18 cellular contexts compared by ENCODE assay signal in the genomic region with DNA sequence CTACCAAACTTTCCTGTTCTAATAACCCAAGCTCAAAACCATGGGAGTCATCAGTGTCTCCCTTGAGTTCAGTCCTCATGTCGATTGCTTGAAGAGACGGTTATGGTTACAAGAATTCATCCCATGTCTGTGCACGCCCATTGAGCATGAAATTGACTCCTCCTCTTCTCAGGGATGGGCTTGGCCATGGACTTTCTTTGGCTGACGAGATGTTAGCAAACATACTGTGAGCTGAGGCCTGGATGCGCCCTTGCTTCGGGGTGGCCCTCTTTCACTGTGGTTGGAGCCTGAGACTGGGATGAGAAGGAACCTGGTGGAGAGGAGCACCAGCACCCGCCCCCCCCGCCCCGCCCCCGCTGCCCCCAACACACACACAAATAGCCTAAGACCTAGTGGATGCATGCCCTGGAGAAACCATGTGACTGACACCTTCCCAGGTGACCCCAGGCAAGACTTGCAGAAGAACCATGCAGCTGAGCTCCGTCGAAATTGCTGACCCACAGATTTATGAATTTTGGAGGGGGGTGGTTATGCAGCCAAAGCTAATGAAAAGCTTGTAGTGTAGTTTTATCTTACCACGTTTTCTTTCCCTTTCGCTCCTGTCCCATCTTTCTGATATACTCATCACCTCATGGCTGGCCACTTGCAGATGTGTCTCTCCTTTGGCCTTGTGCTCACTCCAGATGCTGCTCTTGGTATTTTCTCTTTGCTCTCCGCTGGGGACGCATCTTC.
DNase-seq lines count a peak whose midpoint lies in the region; ATAC-seq, FAIRE-seq and TF ChIP-seq lines count a peak whose summit lies in the region.
"Had no signal": no experiment of that assay in that cellular context is flagged by ENCODE, and none has a peak within 500 bp of the region (broad histone marks: within the 10 kb centered on the region; RNA-seq: fewer than 3 reads in every experiment).

No MANE protein-coding gene starts in this region.

- CTCF ChIA-PET in HepG2 (lab: Yijun Ruan, JAX; ENCODE audit: low intra/inter-chr PET ratio, low total read pairs) (no interaction called here), H1 (lab: Charles Lee; ENCODE audit: partially characterized antibody) (interaction anchor here (1.2 to 2.2 kb wide), 2 partner anchors 10 to 75 kb away, joined by 4 to 7 read pairs; no protein-coding TSS in a partner anchor)

- H2BK12ac ChIP-seq in H1 (ENCODE audit: low read depth, low read length) = no peak overlapping the region

- H2AK5ac ChIP-seq in H1 (ENCODE audit: low read depth, low read length) = no peak overlapping the region

- BruUV-seq in HepG2 (replicated peaks; lab: Mats Ljungman, UMichigan) = no TSS peak

- no peak overlapping the region for H3K4me3 ChIP-seq in HepG2 (replicated peaks in 1 of 3; ENCODE audit: insufficient read depth in 1 of 3, low read depth in 2 of 3, low read length in 3 of 3)
- H3K4me3 ChIP-seq in right lobe of liver = no peak overlapping the region
- H3K4me3 ChIP-seq in H1 (ENCODE audit: extremely low read depth in 1 of 4, insufficient read depth in 2 of 4, low read depth in 3 of 4, low read length in 4 of 4) = no peak overlapping the region
- H3K4me3 ChIP-seq in vagina = no peak overlapping the region

- no peaks in the 10 kb centered on the region for H3K79me1 ChIP-seq in H1 (ENCODE audit: low read depth, low read length)

- H3K4me2 ChIP-seq in HepG2 (ENCODE audit: low read depth, low read length) (no peak overlapping the region), H1 (ENCODE audit: insufficient read depth in 1 of 2, low read depth in 2 of 2, low read length in 2 of 2) (no peak overlapping the region)

- in situ Hi-C loops in HepG2 (cut with HindIII; ENCODE audit: extremely low pct_ligation_motif_present, low pct_unique_long_range_greater_than_20kb) = no loop called here

- no peaks in the 10 kb centered on the region for H3K23me2 ChIP-seq in H1 (ENCODE audit: low read depth, low read length)

- no peak for TF ChIP-seq EP300 in HepG2 (IDR thresholded peaks at IDR 0.05; ENCODE audit: low read depth in 2 of 2, low read length in 2 of 2)
- TF ChIP-seq EP300 in HepG2 (CRISPR knock-in tag; IDR thresholded peaks at IDR 0.05; ENCODE audit: borderline replicate concordance) = no peak
- no peak for TF ChIP-seq EP300 in H1 (IDR thresholded peaks at IDR 0.05; ENCODE audit: borderline replicate concordance in 1 of 2, low read depth in 2 of 2, low read length in 2 of 2)

- FAIRE-seq in HepG2 (lab: Jason Lieb, UNC) = no peak
- no peak for FAIRE-seq in H1 (lab: Jason Lieb, UNC)
- no peak for FAIRE-seq in RCC 7860 (lab: Jason Lieb, UNC)
- FAIRE-seq: GM12891 had no signal

- no peak overlapping the region for H3K4ac ChIP-seq in H1 (replicated peaks; ENCODE audit: insufficient read length, low read depth, low read length)

- TF ChIP-seq CTCF in HepG2 (CRISPR knock-in tag; IDR thresholded peaks at IDR 0.05) (no peak), right lobe of liver (IDR thresholded peaks at IDR 0.05) (no peak), H1 (IDR thresholded peaks at IDR 0.05; ENCODE audit: control extremely low read depth in 1 of 3, insufficient read depth in 1 of 3, low read depth in 1 of 3, low read length in 3 of 3) (no peak), vagina (IDR thresholded peaks at IDR 0.05) (no peak)

- H3K79me2 ChIP-seq in HepG2 (ENCODE audit: insufficient read depth, low read length) = no peaks in the 10 kb centered on the region
- H3K79me2 ChIP-seq in H1 (ENCODE audit: control insufficient read depth in 1 of 2, insufficient read depth in 2 of 2, low read length in 2 of 2) = no peaks in the 10 kb centered on the region

- no peaks in the 10 kb centered on the region for H3K9me3 ChIP-seq in HepG2 (ENCODE audit: low read length)
- no peaks in the 10 kb centered on the region for H3K9me3 ChIP-seq in right lobe of liver
- no peaks in the 10 kb centered on the region for H3K9me3 ChIP-seq in H1 (ENCODE audit: insufficient read depth in 2 of 2, low read depth in 1 of 2, low read length in 1 of 2)
- H3K9me3 ChIP-seq in vagina = no peaks in the 10 kb centered on the region

- TF ChIP-seq RAD21 in HepG2 (CRISPR knock-in tag; IDR thresholded peaks at IDR 0.05) (no peak), H1 (IDR thresholded peaks at IDR 0.05 in 1 of 2, conservative IDR thresholded peaks at IDR 0.05 in 1 of 2; ENCODE audit: low read depth in 2 of 2, low read length in 2 of 2) (no peak)

- no peak overlapping the region for H3K56ac ChIP-seq in H1 (replicated peaks; ENCODE audit: insufficient read length, low read depth, low read length)

- H3K9ac ChIP-seq in HepG2 (ENCODE audit: insufficient read depth, low read depth, low read length) = no peak overlapping the region
- no peak overlapping the region for H3K9ac ChIP-seq in H1 (replicated peaks in 1 of 4; ENCODE audit: extremely low read depth in 1 of 4, low read depth in 3 of 4, low read length in 3 of 4)

- no peak overlapping the region for H2BK5ac ChIP-seq in H1 (ENCODE audit: low read depth, low read length)

- no peak overlapping the region for H4K5ac ChIP-seq in H1 (ENCODE audit: insufficient read length, low read depth, low read length)

- no peak overlapping the region for H3K23ac ChIP-seq in H1 (ENCODE audit: insufficient read length)

- no peak overlapping the region for H4K8ac ChIP-seq in H1 (ENCODE audit: extremely low read depth, insufficient read depth, low read length)

- no peak overlapping the region for H3K18ac ChIP-seq in H1 (ENCODE audit: extremely low read depth, low read length)

- H2AFZ ChIP-seq in HepG2 (ENCODE audit: low read length) (no peak overlapping the region), H1 (ENCODE audit: low read length) (no peak overlapping the region)

- no peak overlapping the region for H2BK120ac ChIP-seq in H1 (replicated peaks; ENCODE audit: low read depth, low read length)

- intact Hi-C loops in HepG2 (cut with micrococcal nuclease; ENCODE audit: unreplicated experiment) (no loop called here), right lobe of liver (cut with DNase I) (no loop called here), vagina (cut with DNase I) (no loop called here)

- WGBS in HepG2 (ENCODE audit: low lambda C conversion rate) = 16% methylated on average over 16 of the region's 16 CpGs
- WGBS in right lobe of liver (ENCODE audit: insufficient coverage, low coverage, low lambda C conversion rate, missing lambda C conversion rate) = 44% methylated on average over 11 of the region's 16 CpGs
- WGBS in H1 (ENCODE audit: extremely low coverage in 1 of 2, insufficient coverage in 1 of 2, insufficient read length in 1 of 2, insufficient replicate concordance in 2 of 2, low coverage in 1 of 2, low lambda C conversion rate in 2 of 2, missing lambda C conversion rate in 1 of 2), 2 experiments = 88% methylated on average over 16 of the region's 16 CpGs; no CpG with 5 or more reads in 1 of the 2 experiments

- no peak overlapping the region for H3K14ac ChIP-seq in H1 (ENCODE audit: insufficient read length)

- no peak overlapping the region for H4K91ac ChIP-seq in H1 (replicated peaks; ENCODE audit: insufficient read length, low read length)

- H4K20me1 ChIP-seq in HepG2 (ENCODE audit: insufficient read depth, low read length) (no peaks in the 10 kb centered on the region), H1 (replicated peaks in 1 of 2; ENCODE audit: control insufficient read depth in 1 of 2, insufficient read depth in 2 of 2, low read length in 2 of 2) (no peaks in the 10 kb centered on the region)

- DNase-seq in HepG2 (ENCODE audit: low spot score) = no peak
- DNase-seq in right lobe of liver = no peak
- DNase-seq in H1 (ENCODE audit: low read depth in 1 of 2, low spot score in 2 of 2) = no peak
- DNase-seq in vagina (ENCODE audit: extremely low spot score in 2 of 2) = peak; percentile 58 to 71
- DNase-seq in RCC 7860 (ENCODE audit: low spot score) = no peak
- DNase-seq in central memory CD4-positive, alpha-beta T cell = no peak
- DNase-seq: 8988T; C1 segment of cervical spinal cord; Calu3; CD4-positive, alpha-beta memory T cell; COR-L47; DMS53; DMS79 treated with DMSO at 0.1 percent for 48 hours; GF-D8; GOT3; H7 had no signal

- H2BK15ac ChIP-seq in H1 (ENCODE audit: low read length) = 0 out of 2 replicates have a peak overlapping the region, but pooled peaks have one; percentile 22

- H3K36me3 ChIP-seq in HepG2 (replicated peaks in 1 of 2; ENCODE audit: control insufficient read depth in 1 of 2, insufficient read depth in 2 of 2, low read length in 2 of 2) (no peaks in the 10 kb centered on the region), right lobe of liver (no peaks in the 10 kb centered on the region), H1 (ENCODE audit: control insufficient read depth in 2 of 4, insufficient read depth in 4 of 4, low read length in 3 of 4) (no peaks in the 10 kb centered on the region), vagina (no peaks in the 10 kb centered on the region)

- no peak overlapping the region for H3K27ac ChIP-seq in HepG2 (ENCODE audit: extremely low read length, insufficient read depth, low read length)
- H3K27ac ChIP-seq in right lobe of liver = no peak overlapping the region
- H3K27ac ChIP-seq in H1 (ENCODE audit: low read depth, low read length) = no peak overlapping the region
- no peak overlapping the region for H3K27ac ChIP-seq in vagina

- H2BK20ac ChIP-seq in H1 (ENCODE audit: low read length) = no peak overlapping the region

- TF ChIP-seq POLR2A in HepG2 (IDR thresholded peaks at IDR 0.05; ENCODE audit: insufficient read depth in 1 of 2, low read depth in 2 of 2, low read length in 2 of 2) (no peak), right lobe of liver (IDR thresholded peaks at IDR 0.05) (no peak), H1 (IDR thresholded peaks at IDR 0.05; ENCODE audit: control extremely low read depth in 1 of 2, low read depth in 2 of 2, low read length in 2 of 2) (no peak), vagina (IDR thresholded peaks at IDR 0.05) (no peak)

- H3K4me1 ChIP-seq in HepG2 (ENCODE audit: insufficient read depth, low read length) = no peaks in the 10 kb centered on the region
- no peaks in the 10 kb centered on the region for H3K4me1 ChIP-seq in right lobe of liver
- H3K4me1 ChIP-seq in H1 (replicated peaks in 1 of 4; ENCODE audit: control insufficient read depth in 3 of 4, insufficient read depth in 4 of 4, low read length in 3 of 4) = peaks cover 0 to 5% (median 0%) of the 10 kb centered on the region in 4 experiments; a peak in 1 of 7 replicates
- no peaks in the 10 kb centered on the region for H3K4me1 ChIP-seq in vagina

- no peaks in the 10 kb centered on the region; a peak in 1 of 5 replicates for H3K27me3 ChIP-seq in HepG2 (ENCODE audit: control insufficient read depth in 1 of 2, insufficient read depth in 2 of 2, low read length in 2 of 2)
- H3K27me3 ChIP-seq in right lobe of liver = no peaks in the 10 kb centered on the region
- H3K27me3 ChIP-seq in H1 (replicated peaks in 1 of 4; ENCODE audit: control insufficient read depth in 3 of 4, extremely low read depth in 1 of 4, insufficient read depth in 3 of 4, low read length in 3 of 4) = no peaks in the 10 kb centered on the region; a peak in 1 of 7 replicates
- H3K27me3 ChIP-seq in vagina = no peaks in the 10 kb centered on the region

- POLR2A ChIA-PET in HepG2 (lab: Yijun Ruan, JAX) = no interaction called here
- POLR2A ChIA-PET in H1 (lab: Charles Lee; ENCODE audit: partially characterized antibody) = no interaction called here

- no peak for ATAC-seq in HepG2
- no peak for ATAC-seq in right lobe of liver
- ATAC-seq: HCT116 had no signal

TF ChIP-seq in HepG2, 621 proteins besides CTCF, POLR2A, EP300 and RAD21 (continues in another document):
- peak; percentile 43 for TF ChIP-seq MAFF (IDR thresholded peaks at IDR 0.05; ENCODE audit: low read depth, low read length)

Comparison
In these comparisons a context has a peak if more than half of its experiments do, and no peak if none do; other contexts are left out.
1. DNase-seq: peak in vagina (2 of 2); none in HepG2 (single experiment), right lobe of liver (0 of 3), H1 (0 of 2), RCC 7860 (single experiment) and central memory CD4-positive, alpha-beta T cell (single experiment).
2. Of the 41 proteins assayed by ChIP-seq in both HepG2 and H1: peak only in HepG2: MAFK; only in H1: none; in both: none; in neither: 40.